In genomic region chrX:74104356-74105065, GRCh38 we compare ENCODE assay signal across 27 cellular contexts.
DNase-seq lines count a peak whose midpoint lies in the region; ATAC-seq and TF ChIP-seq lines count a peak whose summit lies in the region.
"Had no signal": no experiment of that assay in that cellular context is flagged by ENCODE, and none has a peak within 500 bp of the region (broad histone marks: within the 10 kb centered on the region; RNA-seq: fewer than 3 reads in every experiment).

No MANE protein-coding gene starts in this region.

- no peaks in the 10 kb centered on the region for H3K27me3 ChIP-seq in GM23248 (replicated peaks; ENCODE audit: insufficient read depth)
- H3K27me3 ChIP-seq in RWPE2 (ENCODE audit: insufficient read depth, poor library complexity, severe bottlenecking) = no peaks in the 10 kb centered on the region
- H3K27me3 ChIP-seq: sigmoid colon, testis, uterus had no signal

- H4K20me1 ChIP-seq in GM23248 (ENCODE audit: insufficient read depth) = no peaks in the 10 kb centered on the region

- H3K4me3 ChIP-seq in GM23248 (no peak overlapping the region), RWPE2 (ENCODE audit: severe bottlenecking) (no peak overlapping the region)
- H3K4me3 ChIP-seq: prostate gland, sigmoid colon, testis, uterus had no signal

- DNase-seq in A172 (ENCODE audit: low spot score) = peak; percentile 52
- DNase-seq in GM23248 = peak; percentile 73
- no peak for DNase-seq in RWPE2 (ENCODE audit: low spot score)
- peak; percentile 69 for DNase-seq in epithelial cell of prostate (ENCODE audit: low read depth, low spot score)
- no peak for DNase-seq in SKM-1 (lab: John Stamatoyannopoulos, UW; ENCODE audit: unreplicated experiment)
- DNase-seq in pons (ENCODE audit: low spot score) = no peak
- DNase-seq in CD1c-positive myeloid dendritic cell (ENCODE audit: extremely low spot score) = no peak
- DNase-seq: 8988T; activated CD4-positive, alpha-beta T cell treated with anti-CD3 and anti-CD28 coated beads for 48 hours; activated naive CD8-positive, alpha-beta T cell treated with anti-CD3 and anti-CD28 coated beads, Interleukin-2, amount 50 U/mL, for 24 hours; activated T-cell treated with anti-CD3 and anti-CD28 coated beads, Interleukin-2, amount 50 U/mL, for 24 hours; CD8-positive, alpha-beta memory T cell; effector memory CD4-positive, alpha-beta T cell; H9; KBM-7; mesenchymal stem cell; NCI-H1417; NCI-H2081 treated with DMSO at 0.1 percent for 48 hours; NCI-H226; NCI-H69; sigmoid colon; stimulated activated CD4-positive, alpha-beta T cell treated with anti-CD3 and anti-CD28 coated beads, Interleukin-15, amount 100 ng/mL, for 24 hours; stimulated activated naive CD4-positive, alpha-beta T cell treated with Interleukin-2 at 50 U/mL for 16 hours; testis; uterus had no signal

- H3K27ac ChIP-seq in GM23248 = peak overlapping the region; percentile 58
- H3K27ac ChIP-seq in RWPE2 (ENCODE audit: poor library complexity, severe bottlenecking) = no peak overlapping the region
- H3K27ac ChIP-seq in epithelial cell of prostate = peak overlapping the region; percentile 24
- H3K27ac ChIP-seq: prostate gland, sigmoid colon, testis, uterus had no signal

- no peaks in the 10 kb centered on the region for H3K36me3 ChIP-seq in GM23248 (ENCODE audit: low read depth)
- H3K36me3 ChIP-seq in RWPE2 (ENCODE audit: low read depth) = no peaks in the 10 kb centered on the region
- H3K36me3 ChIP-seq: prostate gland, sigmoid colon, uterus had no signal

- H3K9me2 ChIP-seq in GM23248 (ENCODE audit: insufficient read depth) = no peaks in the 10 kb centered on the region

- H3K79me2 ChIP-seq in GM23248 (ENCODE audit: insufficient read depth) = no peaks in the 10 kb centered on the region

- 38 to 41% methylated on average over 2 to 3 of the region's 3 CpGs for WGBS in GM23248 (ENCODE audit: low coverage in 1 of 2, low lambda C conversion rate in 2 of 2, missing lambda C conversion rate in 2 of 2), 2 experiments

- H3K9me3 ChIP-seq in GM23248 (ENCODE audit: low read depth) (no peaks in the 10 kb centered on the region), RWPE2 (ENCODE audit: severe bottlenecking) (no peaks in the 10 kb centered on the region)
- H3K9me3 ChIP-seq: prostate gland, sigmoid colon, testis, uterus had no signal

- H3K9ac ChIP-seq in GM23248 = no peak overlapping the region

- ATAC-seq in RWPE2 (ENCODE audit: low read depth) = peak; percentile 27; the same call in 1 of the 3 replicates
- ATAC-seq in activated CD4-positive, CD25-positive, alpha-beta regulatory T cell treated with anti-CD3 and anti-CD28 coated beads, Interleukin-2, amount 50 U/mL, for 24 hours = no peak
- ATAC-seq: activated naive CD8-positive, alpha-beta T cell treated with anti-CD3 and anti-CD28 coated beads, Interleukin-2, amount 50 U/mL, for 24 hours had no signal

- H3K4me1 ChIP-seq in GM23248 (ENCODE audit: insufficient read depth) (peaks cover 6% of the 10 kb centered on the region; the same call in 1 of the 2 replicates), RWPE2 (ENCODE audit: insufficient read depth, poor library complexity, severe bottlenecking) (no peaks in the 10 kb centered on the region)
- H3K4me1 ChIP-seq: prostate gland, testis, uterus had no signal

- no peak for TF ChIP-seq CTCF in RWPE2 (IDR thresholded peaks at IDR 0.05; ENCODE audit: poor library complexity, severe bottlenecking)

- in situ Hi-C loops in GM23248 (cut with MboI) = no loop called here

- peak overlapping the region; percentile 20 for H3K4me2 ChIP-seq in GM23248 (ENCODE audit: unreplicated experiment)

- no peak overlapping the region for H2AFZ ChIP-seq in GM23248

- no peaks in the 10 kb centered on the region for H3F3A ChIP-seq in GM23248 (ENCODE audit: insufficient read depth)

Comparison
In these comparisons a context has a peak if more than half of its experiments do, and no peak if none do; other contexts are left out.
1. DNase-seq: peak in A172 (single experiment), GM23248 (single experiment) and epithelial cell of prostate (single experiment); none in RWPE2 (single experiment), SKM-1 (single experiment), pons (single experiment) and CD1c-positive myeloid dendritic cell (single experiment).